In genomic region chr18:70166668-70167067, GRCh38 we compare ENCODE assay signal across 2 cellular contexts.
TF ChIP-seq lines count a peak whose summit lies in the region.

No MANE protein-coding gene starts in this region.

TF ChIP-seq in IMR-90, 13 proteins besides CTCF, POLR2A, EP300 and RAD21:
- TF ChIP-seq MXI1 (IDR thresholded peaks at IDR 0.05; ENCODE audit: borderline replicate concordance, low read depth, low read length), result no peak
- 0 out of 2 replicates have a peak, but pooled peaks have one; percentile 12 for TF ChIP-seq MAFK (IDR thresholded peaks at IDR 0.05; ENCODE audit: low read depth, low read length)

TF ChIP-seq in GM12878, 131 proteins besides CTCF, POLR2A, EP300 and RAD21:
- TF ChIP-seq TARDBP (IDR thresholded peaks at IDR 0.05; ENCODE audit: borderline replicate concordance), result no peak
